Comparison of ENCODE assay signal across 8 cellular contexts in the genomic region with DNA sequence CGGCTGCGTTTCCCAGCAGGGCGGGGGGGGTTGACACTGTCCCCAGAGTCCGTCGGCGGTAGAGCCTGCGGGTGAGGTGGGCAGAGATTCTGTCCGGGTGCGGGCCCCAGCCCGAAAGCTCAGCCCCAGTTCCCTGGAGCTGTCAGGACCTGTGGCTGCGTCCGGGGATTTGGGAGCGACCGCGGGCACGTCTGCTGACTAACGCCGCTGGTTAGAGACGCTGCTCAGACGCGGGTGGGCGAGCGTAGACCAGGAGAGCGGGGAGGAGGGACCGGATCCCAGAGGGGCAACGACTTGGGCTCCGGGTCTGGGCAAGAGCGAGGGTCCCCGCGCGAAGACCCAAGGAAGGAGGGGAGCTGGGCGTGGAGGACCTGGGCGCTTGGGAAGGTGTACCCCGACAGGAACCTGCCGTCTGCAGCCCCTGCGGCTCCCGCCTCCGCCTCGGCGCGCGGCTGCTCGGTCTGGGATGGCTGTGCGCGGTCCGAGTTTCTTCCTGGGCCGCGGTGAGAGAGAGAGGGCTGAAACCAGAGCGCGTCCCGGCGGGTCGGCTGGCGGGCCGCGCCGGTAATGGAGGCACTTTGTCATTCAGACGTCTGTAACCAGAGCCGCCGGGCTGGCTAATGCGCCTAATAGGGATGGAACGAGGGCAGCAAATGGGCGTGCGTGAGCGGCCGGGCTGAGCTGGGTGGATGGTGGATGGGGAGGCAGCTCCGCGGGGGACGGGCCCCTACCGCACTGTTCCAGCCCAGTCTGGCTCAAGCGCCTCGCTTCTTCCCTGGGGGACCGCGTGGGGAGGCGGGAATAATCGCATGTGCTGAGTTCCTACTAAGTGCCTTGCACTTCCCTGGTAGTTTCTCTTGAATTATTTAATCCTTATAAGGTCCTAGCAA. TPM values are rescaled to one million over a fixed set of nuclear protein-coding genes. Genes with fewer than 3 reads are reported as not detected.
DNase-seq lines count a peak whose midpoint lies in the region; ATAC-seq, FAIRE-seq and TF ChIP-seq lines count a peak whose summit lies in the region.

No MANE protein-coding gene starts in this region.

- peaks cover 0 to 24% (median 7%) of the 10 kb centered on the region in 7 donors for H3K9me3 Mint-ChIP-seq in CD14-positive monocyte
- no peaks in the 10 kb centered on the region for H3K9me3 Mint-ChIP-seq in activated naive CD8-positive, alpha-beta T cell (ENCODE audit: low read depth)

- FAIRE-seq in RCC 7860 (lab: Jason Lieb, UNC) = no peak

- H3K4me1 ChIP-seq in hepatocyte (ENCODE audit: insufficient read depth) = peaks cover 19% of the 10 kb centered on the region
- peaks cover 19 to 26% of the 10 kb centered on the region in 2 donors for H3K4me1 ChIP-seq in gastrocnemius medialis

- H3K9me3 ChIP-seq in hepatocyte (ENCODE audit: low read depth) = no peaks in the 10 kb centered on the region
- no peaks in the 10 kb centered on the region for H3K9me3 ChIP-seq in gastrocnemius medialis

- H3K4me3 ChIP-seq in hepatocyte = peak overlapping the region; percentile 61
- H3K4me3 ChIP-seq in gastrocnemius medialis = peak overlapping the region; percentile 49 to 67 (median 57)

- peak overlapping the region; percentile 71 for H2AFZ ChIP-seq in hepatocyte

- H3K9me2 ChIP-seq in hepatocyte (replicated peaks; ENCODE audit: insufficient read depth) = no peaks in the 10 kb centered on the region

- H3K27me3 ChIP-seq in hepatocyte (peaks cover 85% of the 10 kb centered on the region), gastrocnemius medialis (peaks cover 34 to 47% (median 38%) of the 10 kb centered on the region in 3 donors)

- no peaks in the 10 kb centered on the region for H3K79me2 ChIP-seq in hepatocyte

- 2% methylated on average over 63 of the region's 76 CpGs for WGBS in hepatocyte (ENCODE audit: low lambda C conversion rate, missing lambda C conversion rate)

- intact Hi-C loops in CD14-positive monocyte (cut with micrococcal nuclease) = loop anchor here in 1 of 2 donors (5.0 kb wide), 1 partner anchor 60 kb away; no protein-coding TSS in a partner anchor
- intact Hi-C loops in gastrocnemius medialis (cut with DNase I; ENCODE audit: low total_unique reads) = loop anchor here (1.0 to 10.0 kb wide), 3 partner anchors 18 to 207 kb away; a partner anchor contains a TSS

- no peak for TF ChIP-seq CTCF in CD14-positive monocyte (IDR thresholded peaks at IDR 0.05)
- no peak for TF ChIP-seq CTCF in hepatocyte (IDR thresholded peaks at IDR 0.05; ENCODE audit: poor library complexity)
- TF ChIP-seq CTCF in gastrocnemius medialis (IDR thresholded peaks at IDR 0.05 in 4 of 5, conservative IDR thresholded peaks at IDR 0.05 in 1 of 5) = no peak

- no peak for DNase-seq in CD14-positive monocyte (ENCODE audit: low spot score)
- DNase-seq in NCI-H1930 (lab: John Stamatoyannopoulos, UW) = peak; percentile 11 to 16
- DNase-seq in hepatocyte (ENCODE audit: low spot score) = peak; percentile 54
- DNase-seq in gastrocnemius medialis = peak; percentile 52 to 60
- no peak for DNase-seq in RCC 7860 (ENCODE audit: low spot score)
- no peak for DNase-seq in effector CD4-positive, alpha-beta T cell

- peak overlapping the region; percentile 99 for H3K4me2 ChIP-seq in hepatocyte

- peaks cover 0 to 6% of the 10 kb centered on the region in 2 donors for H3K36me3 Mint-ChIP-seq in CD14-positive monocyte
- H3K36me3 Mint-ChIP-seq in activated naive CD8-positive, alpha-beta T cell = no peaks in the 10 kb centered on the region

- peaks cover 25% of the 10 kb centered on the region for H3K4me1 Mint-ChIP-seq in CD14-positive monocyte
- H3K4me1 Mint-ChIP-seq in activated naive CD8-positive, alpha-beta T cell (ENCODE audit: low read depth) = peaks cover 18% of the 10 kb centered on the region

- H3K27me3 Mint-ChIP-seq in CD14-positive monocyte (ENCODE audit: low read depth in 3 of 3) = peaks cover 69 to 92% (median 82%) of the 10 kb centered on the region in 3 donors
- peaks cover 24% of the 10 kb centered on the region for H3K27me3 Mint-ChIP-seq in activated naive CD8-positive, alpha-beta T cell

- no peak for TF ChIP-seq POLR2A in gastrocnemius medialis (IDR thresholded peaks at IDR 0.05)

- no peak overlapping the region for H3K27ac Mint-ChIP-seq in CD14-positive monocyte
- H3K27ac Mint-ChIP-seq in activated naive CD8-positive, alpha-beta T cell = no peak overlapping the region

- H3K27ac ChIP-seq in hepatocyte = no peak overlapping the region
- H3K27ac ChIP-seq in gastrocnemius medialis = no peak overlapping the region

- in situ Hi-C loops in gastrocnemius medialis (cut with MboI; ENCODE audit: low sequenced_read_pairs in 4 of 4) = loop anchor here in 3 of 4 donors (5.0 to 10.0 kb wide), 2 partner anchors 47 to 55 kb away; no protein-coding TSS in a partner anchor

- peaks cover 3% of the 10 kb centered on the region for H4K20me1 ChIP-seq in hepatocyte (ENCODE audit: insufficient read depth, poor library complexity, severe bottlenecking)

- H3K36me3 ChIP-seq in hepatocyte (replicated peaks; ENCODE audit: insufficient read depth, low read depth) (no peaks in the 10 kb centered on the region), gastrocnemius medialis (no peaks in the 10 kb centered on the region)

- H3K4me3 Mint-ChIP-seq in CD14-positive monocyte = peak overlapping the region; percentile 56 to 80
- H3K4me3 Mint-ChIP-seq in activated naive CD8-positive, alpha-beta T cell = peak overlapping the region; percentile 73

- ATAC-seq in gastrocnemius medialis = peak; percentile 64 to 67
- no peak for ATAC-seq in HG02759 (IDR thresholded peaks at IDR 0.05; ENCODE audit: unreplicated experiment)

RNA-seq across cellular contexts. Expression of a gene that starts 2.3 kb away (rescaled TPM):
- polyA plus RNA-seq in CD14-positive monocyte = under 1 TPM in 1 of 2 donors, not detected in 1; 0.05 TPM
- total RNA-seq in hepatocyte = 2.4 and 3.6 TPM in 2 replicates
- polyA plus RNA-seq in hepatocyte = 5.5 and 5.6 TPM in 2 replicates
- total RNA-seq in gastrocnemius medialis = 1 to 10 TPM in 2 of 4 donors, under 1 TPM in 1, not detected in 1; 0.41 to 3.2 (median 1.0) TPM

Comparison
In these comparisons a context has a peak if more than half of its experiments do, and no peak if none do; other contexts are left out.
1. DNase-seq: peak in NCI-H1930 (2 of 2), hepatocyte (single experiment) and gastrocnemius medialis (2 of 2); none in CD14-positive monocyte (single experiment), RCC 7860 (single experiment) and effector CD4-positive, alpha-beta T cell (single experiment).